Comparison of ENCODE assay signal across 8 cellular contexts in genomic region chr19:11736696-11737095, GRCh38. TPM values are rescaled to one million over a fixed set of nuclear protein-coding genes. Genes with fewer than 3 reads are reported as not detected.
DNase-seq lines count a peak whose midpoint lies in the region; ATAC-seq and TF ChIP-seq lines count a peak whose summit lies in the region.

No MANE protein-coding gene starts in this region.

- H3K27ac Mint-ChIP-seq in stimulated activated naive B cell treated with anti-CD40 and anti-IgM and Interleukin-4, amounts not matched to agents 10 μg/mL and 1 μg/mL and 100 μg/mL, for 72 hours, result no peak overlapping the region

- peaks cover 7 to 10% of the 10 kb centered on the region in 2 donors for H3K36me3 Mint-ChIP-seq in stimulated activated naive B cell treated with anti-CD40 and anti-IgM and Interleukin-4, amounts not matched to agents 10 μg/mL and 1 μg/mL and 100 μg/mL, for 72 hours

- intact Hi-C loops in Right ventricle myocardium inferior (cut with DNase I) (no loop called here), cardiac septum (cut with DNase I) (no loop called here)

- TF ChIP-seq CTCF in foreskin fibroblast (IDR thresholded peaks at IDR 0.05; ENCODE audit: low read depth, low read length), result no peak

- no peak for ATAC-seq in Right ventricle myocardium inferior
- ATAC-seq in stimulated activated naive B cell treated with anti-CD40 and anti-IgM and Interleukin-4, amounts not matched to agents 10 μg/mL and 1 μg/mL and 100 μg/mL, for 72 hours (replicated peaks), result peak; percentile 46 to 61

- H3K27me3 Mint-ChIP-seq in stimulated activated naive B cell treated with anti-CD40 and anti-IgM and Interleukin-4, amounts not matched to agents 10 μg/mL and 1 μg/mL and 100 μg/mL, for 72 hours, result no peaks in the 10 kb centered on the region

- no peaks in the 10 kb centered on the region for H3K9me3 Mint-ChIP-seq in stimulated activated naive B cell treated with anti-CD40 and anti-IgM and Interleukin-4, amounts not matched to agents 10 μg/mL and 1 μg/mL and 100 μg/mL, for 72 hours

- H3K4me3 Mint-ChIP-seq in stimulated activated naive B cell treated with anti-CD40 and anti-IgM and Interleukin-4, amounts not matched to agents 10 μg/mL and 1 μg/mL and 100 μg/mL, for 72 hours, result peak overlapping the region; percentile 75 to 98

- H3K4me3 ChIP-seq in foreskin fibroblast (ENCODE audit: low read depth in 1 of 2, low read length in 2 of 2), result peak overlapping the region in 1 of 2 donors; percentile 1

- H3K4me1 Mint-ChIP-seq in stimulated activated naive B cell treated with anti-CD40 and anti-IgM and Interleukin-4, amounts not matched to agents 10 μg/mL and 1 μg/mL and 100 μg/mL, for 72 hours, result peaks cover 18 to 32% of the 10 kb centered on the region in 2 donors

- DNase-seq in Right ventricle myocardium inferior (ENCODE audit: missing footprints) (peak; percentile 45), cardiac septum (ENCODE audit: low spot score) (no peak), SK-N-DZ (ENCODE audit: low spot score) (peak; percentile 70), foreskin fibroblast (peak; percentile 29 to 67), SW 1271 (lab: John Stamatoyannopoulos, UW) (no peak), NK-92 (lab: John Stamatoyannopoulos, UW; ENCODE audit: unreplicated experiment) (no peak), DMS114 treated with DMSO at 0.1 percent for 48 hours (lab: John Stamatoyannopoulos, UW; ENCODE audit: unreplicated experiment) (no peak)
- DNase-seq in stimulated activated naive B cell treated with anti-CD40 and anti-IgM and Interleukin-4, amounts not matched to agents 10 μg/mL and 1 μg/mL and 100 μg/mL, for 72 hours, result peak; percentile 71

RNA-seq across cellular contexts. Expression of gene ZNF823, which starts 2.0 kb away (rescaled TPM):
- 4.2 TPM for total RNA-seq in Right ventricle myocardium inferior
- total RNA-seq in cardiac septum, result 2.3 TPM
- polyA plus RNA-seq in SK-N-DZ (2014; cell fraction: cytosol; rRNA removed), result 6.4 and 7.8 TPM in 2 replicates
- polyA plus RNA-seq in SK-N-DZ (2014; cell fraction: nucleus; rRNA removed), result 6.5 and 11.8 TPM in 2 replicates

RNA-seq across cellular contexts. Expression of gene ZNF441, which starts 30.1 kb away (rescaled TPM):
- total RNA-seq in Right ventricle myocardium inferior, result 4.2 TPM
- 5.8 TPM for total RNA-seq in cardiac septum
- 4.2 and 5.9 TPM in 2 replicates for polyA plus RNA-seq in SK-N-DZ (2014; cell fraction: cytosol; rRNA removed)
- polyA plus RNA-seq in SK-N-DZ (2014; cell fraction: nucleus; rRNA removed), result 23.9 and 27.1 TPM in 2 replicates

Comparison
In these comparisons a context has a peak if more than half of its experiments do, and no peak if none do; other contexts are left out.
1. DNase-seq: peak in Right ventricle myocardium inferior (single experiment), SK-N-DZ (single experiment), foreskin fibroblast (2 of 2) and stimulated activated naive B cell treated with anti-CD40 and anti-IgM and Interleukin-4, amounts not matched to agents 10 μg/mL and 1 μg/mL and 100 μg/mL, for 72 hours (single experiment); none in cardiac septum (single experiment), SW 1271 (0 of 2), NK-92 (single experiment) and DMS114 treated with DMSO at 0.1 percent for 48 hours (single experiment).